ENCODE assay signal across 8 cellular contexts in genomic region chr3:40476478-40477470, GRCh38. TPM values are rescaled to one million over a fixed set of nuclear protein-coding genes. Genes with fewer than 3 reads are reported as not detected.
A peak's percentile ranks its signal among the peaks of the same experiment; 100 is the strongest.
DNase-seq lines count a peak whose midpoint lies in the region; ATAC-seq, FAIRE-seq and TF ChIP-seq lines count a peak whose summit lies in the region.

ZNF619 (plus strand) TSS chr3:40477122; CDS start chr3:40477980, 858 bp downstream.

- peak within 1 kb of the TSS; percentile 58 to 96 for H3K4me3 ChIP-seq in kidney (ENCODE audit: low read length in 2 of 2)

- FAIRE-seq in kidney (lab: Jason Lieb, UNC): no peak

- H3K4me3 Mint-ChIP-seq in activated B cell treated with CpG ODN at 0.5 μM for 24 hours: peak within 1 kb of the TSS; percentile 93

- H3K9me3 Mint-ChIP-seq in activated B cell treated with CpG ODN at 0.5 μM for 24 hours: no peaks in the 10 kb centered on the region

- no peak for TF ChIP-seq CTCF in activated B cell treated with CpG ODN at 0.5 μM for 24 hours (IDR thresholded peaks at IDR 0.05)
- no peak for TF ChIP-seq CTCF in kidney (IDR thresholded peaks at IDR 0.05; ENCODE audit: borderline replicate concordance, extremely low read depth, insufficient read depth)

- ATAC-seq in HG02759 (IDR thresholded peaks at IDR 0.05; ENCODE audit: unreplicated experiment) (peak; percentile 86), activated B cell treated with CpG ODN at 0.5 μM for 24 hours (ENCODE audit: low read depth) (peak; percentile 97)

- H3K36me3 ChIP-seq in kidney (ENCODE audit: control insufficient read depth in 1 of 2, insufficient read depth in 2 of 2, low read length in 2 of 2): peaks cover 0 to 5% of the 10 kb centered on the region in 2 donors

- H3K4me1 Mint-ChIP-seq in activated B cell treated with CpG ODN at 0.5 μM for 24 hours: peaks cover 27% of the 10 kb centered on the region

- H3K27ac ChIP-seq in kidney (ENCODE audit: low read depth in 2 of 2, low read length in 2 of 2): peak within 1 kb of the TSS in 1 of 2 donors; percentile 23

- DNase-seq in SKM-1 (lab: John Stamatoyannopoulos, UW; ENCODE audit: unreplicated experiment): peak; percentile 25
- DNase-seq in SKM-1 treated with dmso at 0.1 percent for 144 hours (lab: John Stamatoyannopoulos, UW; ENCODE audit: unreplicated experiment): no peak
- DNase-seq in NCI-H1930 (lab: John Stamatoyannopoulos, UW): peak; percentile 5 to 50
- DNase-seq in activated B cell treated with CpG ODN at 0.5 μM for 24 hours: peak; percentile 64
- DNase-seq in cerebellar cortex (ENCODE audit: low spot score): peak; percentile 82
- DNase-seq in kidney: peak; percentile 90
- DNase-seq in smooth muscle cell of the brain vasculature (ENCODE audit: low read depth, low spot score): peak; percentile 26

- no peaks in the 10 kb centered on the region for H3K9me3 ChIP-seq in kidney (ENCODE audit: control insufficient read depth in 1 of 2, low read length in 2 of 2)

- peaks cover 42% of the 10 kb centered on the region for H3K36me3 Mint-ChIP-seq in activated B cell treated with CpG ODN at 0.5 μM for 24 hours (ENCODE audit: low read depth)

- CTCF ChIA-PET in activated B cell treated with CpG ODN at 0.5 μM for 24 hours (lab: Charles Lee): interaction anchor here (1.0 kb wide), 1 partner anchor 49 kb away, joined by 3 read pairs; no protein-coding TSS in a partner anchor

- H3K27ac Mint-ChIP-seq in activated B cell treated with CpG ODN at 0.5 μM for 24 hours: peak within 1 kb of the TSS; percentile 94

- H3K9ac ChIP-seq in kidney (ENCODE audit: low read length in 2 of 2): peak within 1 kb of the TSS; percentile 44 to 93

- POLR2A ChIA-PET in activated B cell treated with CpG ODN at 0.5 μM for 24 hours (lab: Charles Lee): interaction anchor here (0.6 to 3.4 kb wide), 12 partner anchors 13 to 1045 kb away, joined by 3 to 38 read pairs (median 5); partner anchors contain the start of genes CTNNB1, RPL14, ZNF620 and ZNF621

- peaks cover 0 to 6% of the 10 kb centered on the region in 2 donors for H3K4me1 ChIP-seq in kidney (ENCODE audit: control insufficient read depth in 1 of 2, insufficient read depth in 1 of 2, low read depth in 1 of 2, low read length in 2 of 2)

- no peaks in the 10 kb centered on the region for H3K27me3 Mint-ChIP-seq in activated B cell treated with CpG ODN at 0.5 μM for 24 hours

- intact Hi-C loops in activated B cell treated with CpG ODN at 0.5 μM for 24 hours (cut with micrococcal nuclease) (loop anchor here (1.0 kb wide), 5 partner anchors 19 to 167 kb away; partner anchors contain the start of genes EIF1B, RPL14 and ZNF621), kidney (cut with DNase I) (no loop called here)

RNA-seq across cellular contexts. Expression of gene ZNF619, which starts in this region (rescaled TPM):
- total RNA-seq in activated B cell treated with CpG ODN at 0.5 μM for 24 hours (14.9 and 16.7 TPM in 2 replicates), kidney (9.0 TPM)
- 1.4 TPM for polyA plus RNA-seq in kidney (ENCODE audit: insufficient read depth, low read depth, low replicate concordance)
